ENCODE assay signal across 8 cellular contexts in genomic region chr2:180983468-180984388, GRCh38. TPM values are rescaled to one million over a fixed set of nuclear protein-coding genes. Genes with fewer than 3 reads are reported as not detected.
DNase-seq lines count a peak whose midpoint lies in the region; ATAC-seq and TF ChIP-seq lines count a peak whose summit lies in the region.

No MANE protein-coding gene starts in this region.

- POLR2A ChIA-PET in IMR-90 (lab: Charles Lee; ENCODE audit: unreplicated experiment): interaction anchor here (0.6 kb wide), 1 partner anchor 14 kb away, joined by 3 read pairs; no protein-coding TSS in a partner anchor

- DNase-seq in cardiac muscle cell (ENCODE audit: low read depth in 1 of 2, low spot score in 1 of 2): peak; percentile 73
- no peak for DNase-seq in cardiac septum (ENCODE audit: low spot score)
- DNase-seq in IMR-90: peak; percentile 69
- peak; percentile 87 for DNase-seq in OCI-M1 (lab: John Stamatoyannopoulos, UW)
- DNase-seq in cardiac fibroblast (ENCODE audit: low read depth in 2 of 2): peak; percentile 69 to 74
- DNase-seq in lower lobe of right lung: no peak
- DNase-seq in stimulated activated CD4-positive, alpha-beta T cell treated with anti-CD3 and anti-CD28 coated beads, Interleukin-4, amount 100 ng/mL, for 1 hour: no peak

- intact Hi-C loops in cardiac septum (cut with DNase I): loop anchor here (10.0 kb wide), 1 partner anchor 859 kb away; no protein-coding TSS in a partner anchor
- intact Hi-C loops in IMR-90 (cut with micrococcal nuclease): loop anchor here (5.0 kb wide), 4 partner anchors 89 to 1149 kb away; no protein-coding TSS in a partner anchor
- intact Hi-C loops in lower lobe of right lung (cut with DNase I): no loop called here

- no peak overlapping the region for H2BK20ac ChIP-seq in IMR-90 (ENCODE audit: low read depth, low read length)

- dilution Hi-C loops in IMR-90 (cut with HindIII; ENCODE audit: low sequenced_read_pairs, unreplicated experiment): no loop called here

- H3K9ac ChIP-seq in IMR-90 (ENCODE audit: low read depth, low read length): no peak overlapping the region

- H2AK5ac ChIP-seq in IMR-90 (ENCODE audit: low read depth, low read length): no peak overlapping the region

- H2BK120ac ChIP-seq in IMR-90 (ENCODE audit: low read depth, low read length): peak overlapping the region; percentile 31; the same call in 1 of the 2 replicates

- peak; percentile 30; the same call in 1 of the 2 replicates for TF ChIP-seq RAD21 in IMR-90 (IDR thresholded peaks at IDR 0.05; ENCODE audit: low read length)

- CTCF ChIA-PET in IMR-90 (lab: Yijun Ruan, JAX): interaction anchor here (0.5 to 1.4 kb wide), 7 partner anchors 52 to 858 kb away, joined by 3 read pairs; no protein-coding TSS in a partner anchor

- peaks cover 0 to 33% of the 10 kb centered on the region in 2 experiments; a peak in 2 of 4 replicates for H3K79me1 ChIP-seq in IMR-90 (ENCODE audit: low read depth in 1 of 2, low read length in 2 of 2)

- in situ Hi-C loops in IMR-90 (cut with MboI; ENCODE audit: low sequenced_read_pairs): loop anchor here (10.0 kb wide), 1 partner anchor 859 kb away; no protein-coding TSS in a partner anchor

- ATAC-seq in GM21723 (IDR thresholded peaks at IDR 0.05; ENCODE audit: unreplicated experiment): peak; percentile 41
- ATAC-seq in IMR-90 (ENCODE audit: low read depth): peak; percentile 18; the same call in 1 of the 2 replicates
- peak in 1 of 2 donors; percentile 50 for ATAC-seq in lower lobe of right lung

- peak overlapping the region; percentile 73 for H2BK5ac ChIP-seq in IMR-90 (ENCODE audit: low read depth, low read length, poor library complexity, severe bottlenecking)

- no peak overlapping the region; the same call in 1 of the 2 replicates for H3K23ac ChIP-seq in IMR-90 (ENCODE audit: low read depth, low read length)

- peak overlapping the region; percentile 92 for H3K27ac ChIP-seq in cardiac muscle cell
- H3K27ac ChIP-seq in IMR-90 (ENCODE audit: insufficient read depth, low read length): no peak overlapping the region
- H3K27ac ChIP-seq in lower lobe of right lung: peak overlapping the region; percentile 26

- H4K20me1 ChIP-seq in IMR-90 (ENCODE audit: insufficient read depth, low read length): peaks cover 11% of the 10 kb centered on the region

- H3K4me2 ChIP-seq in IMR-90 (ENCODE audit: low read depth, low read length): peak overlapping the region; percentile 91

- H4K8ac ChIP-seq in IMR-90 (ENCODE audit: low read depth in 2 of 2, low read length in 2 of 2): peak overlapping the region in 1 of 2 experiments; percentile 71; a peak in 1 of 4 replicates

- H3K4ac ChIP-seq in IMR-90 (ENCODE audit: low read depth, low read length): no peak overlapping the region

- TF ChIP-seq CTCF in cardiac muscle cell (IDR thresholded peaks at IDR 0.05; ENCODE audit: low read depth, low read length): peak; percentile 51
- peak; percentile 46 for TF ChIP-seq CTCF in IMR-90 (conservative IDR thresholded peaks at IDR 0.05; ENCODE audit: low read depth, low read length)
- TF ChIP-seq CTCF in cardiac fibroblast (IDR thresholded peaks at IDR 0.05; ENCODE audit: low read depth, low read length): peak; percentile 38
- peak; percentile 21 for TF ChIP-seq CTCF in lower lobe of right lung (IDR thresholded peaks at IDR 0.05)

- no peak overlapping the region for H2BK15ac ChIP-seq in IMR-90 (ENCODE audit: low read depth, low read length)

- H3K18ac ChIP-seq in IMR-90 (ENCODE audit: low read depth, low read length): no peak overlapping the region

- TF ChIP-seq POLR2A in IMR-90 (IDR thresholded peaks at IDR 0.05; ENCODE audit: low read depth, low read length): no peak

- H3K9me3 ChIP-seq in cardiac muscle cell (ENCODE audit: low read depth) (no peaks in the 10 kb centered on the region), IMR-90 (ENCODE audit: control insufficient read depth, insufficient read depth, low read length) (no peaks in the 10 kb centered on the region), lower lobe of right lung (no peaks in the 10 kb centered on the region)

- peaks cover 46% of the 10 kb centered on the region for H3K4me1 ChIP-seq in cardiac muscle cell (ENCODE audit: low read depth)
- H3K4me1 ChIP-seq in IMR-90 (ENCODE audit: control insufficient read depth, insufficient read depth, low read length): 0 out of 2 replicates have a peak, but pooled peaks cover 7% of the 10 kb centered on the region
- peaks cover 46% of the 10 kb centered on the region for H3K4me1 ChIP-seq in lower lobe of right lung

- H3K14ac ChIP-seq in IMR-90 (replicated peaks; ENCODE audit: low read depth, low read length): no peak overlapping the region

- no peak overlapping the region for H4K91ac ChIP-seq in IMR-90 (ENCODE audit: insufficient read depth, low read depth, low read length)

- H3K4me3 ChIP-seq in cardiac muscle cell (peak overlapping the region; percentile 92), IMR-90 (ENCODE audit: insufficient read depth, low read depth, low read length) (no peak overlapping the region), cardiac fibroblast (replicated peaks in 1 of 2; ENCODE audit: low read depth in 2 of 2, low read length in 2 of 2) (no peak overlapping the region), lower lobe of right lung (no peak overlapping the region)

- no peak overlapping the region for H3K56ac ChIP-seq in IMR-90 (ENCODE audit: extremely low read depth, insufficient read depth, low read length)

- H3K36me3 ChIP-seq in cardiac muscle cell: no peaks in the 10 kb centered on the region
- H3K36me3 ChIP-seq in IMR-90 (ENCODE audit: control insufficient read depth, insufficient read depth, low read length): no peaks in the 10 kb centered on the region
- H3K36me3 ChIP-seq in lower lobe of right lung: no peaks in the 10 kb centered on the region

- H2AFZ ChIP-seq in IMR-90 (replicated peaks; ENCODE audit: low read length, poor library complexity): no peak overlapping the region

- H4K5ac ChIP-seq in IMR-90 (ENCODE audit: low read depth, low read length): no peak overlapping the region

- BruUV-seq in IMR-90 (replicated peaks; lab: Mats Ljungman, UMichigan): no TSS peak

- H3K27me3 ChIP-seq in cardiac muscle cell: no peaks in the 10 kb centered on the region
- no peaks in the 10 kb centered on the region for H3K27me3 ChIP-seq in IMR-90 (ENCODE audit: control insufficient read depth, insufficient read depth, low read length)
- no peaks in the 10 kb centered on the region for H3K27me3 ChIP-seq in lower lobe of right lung (ENCODE audit: low read depth)

- H2AK9ac ChIP-seq in IMR-90 (replicated peaks; ENCODE audit: low read depth, low read length, poor library complexity): no peak overlapping the region

- peaks cover 3% of the 10 kb centered on the region; the same call in 1 of the 2 replicates for H3K9me1 ChIP-seq in IMR-90 (ENCODE audit: insufficient read depth, low read length)

TF ChIP-seq in IMR-90, 13 proteins besides CTCF, POLR2A, EP300 and RAD21:
- TF ChIP-seq ELK1 (IDR thresholded peaks at IDR 0.05; ENCODE audit: borderline replicate concordance, low read depth, low read length): no peak
- TF ChIP-seq MAFK (IDR thresholded peaks at IDR 0.05; ENCODE audit: low read depth, low read length): peak; percentile 26; the same call in 1 of the 2 replicates

RNA-seq across cellular contexts. Expression of gene UBE2E3, which starts 3.3 kb away (rescaled TPM):
- total RNA-seq in cardiac muscle cell: 128 and 196 TPM in 2 replicates
- 202 and 227 TPM in 2 replicates for polyA plus RNA-seq in cardiac muscle cell
- total RNA-seq in cardiac septum: 41.0 TPM
- 92.8 and 106 TPM in 2 replicates for total RNA-seq in IMR-90 (2012; rRNA removed)
- polyA plus RNA-seq in IMR-90 (2012; rRNA removed): 89.7 and 114 TPM in 2 replicates
- polyA plus RNA-seq in IMR-90 (2012; cell fraction: cytosol; rRNA removed): 43.0 and 45.4 TPM in 2 replicates
- polyA plus RNA-seq in IMR-90 (2012; cell fraction: nucleus; rRNA removed; ENCODE audit: low replicate concordance): 17.3 and 152 TPM in 2 replicates
- 39.7 TPM for total RNA-seq in lower lobe of right lung

Comparison
In these comparisons a context has a peak if more than half of its experiments do, and no peak if none do; other contexts are left out.
1. DNase-seq: peak in cardiac muscle cell (2 of 2), IMR-90 (single experiment), OCI-M1 (single experiment) and cardiac fibroblast (2 of 2); none in cardiac septum (single experiment), lower lobe of right lung (single experiment) and stimulated activated CD4-positive, alpha-beta T cell treated with anti-CD3 and anti-CD28 coated beads, Interleukin-4, amount 100 ng/mL, for 1 hour (single experiment).
2. Peak in every context shown above with its lines, with median percentiles within 50 percentile points of each other: CTCF ChIP-seq.